In genomic region chr2:6078414-6078813, GRCh38 we compare ENCODE assay signal across 24 cellular contexts.
"Had no signal": no experiment of that assay in that cellular context is flagged by ENCODE, and none has a peak within 500 bp of the region (broad histone marks: within the 10 kb centered on the region; RNA-seq: fewer than 3 reads in every experiment).

No MANE protein-coding gene starts in this region.

- H3K4me3 Mint-ChIP-seq: natural killer cell treated with Interleukin-12 subunit alpha and Interleukin-12 subunit beta and Interleukin-15 and Interleukin-18, amount 100 ng/mL, for 72 hours; stimulated activated naive B cell treated with anti-CD40 and anti-IgM and Interleukin-4, amounts not matched to agents 10 μg/mL and 1 μg/mL and 100 μg/mL, for 72 hours; stimulated activated naive CD8-positive, alpha-beta T cell treated with anti-CD3 and anti-CD28 coated beads, Interleukin-15, amount 100 ng/mL, for 72 hours had no signal

- H3K4me1 ChIP-seq: esophagus muscularis mucosa, gastrocnemius medialis, testis had no signal

- H3K4me1 Mint-ChIP-seq: stimulated activated naive B cell treated with anti-CD40 and anti-IgM and Interleukin-4, amounts not matched to agents 10 μg/mL and 1 μg/mL and 100 μg/mL, for 72 hours; stimulated activated naive CD8-positive, alpha-beta T cell treated with anti-CD3 and anti-CD28 coated beads, Interleukin-15, amount 100 ng/mL, for 72 hours had no signal

- H3K27ac Mint-ChIP-seq: natural killer cell treated with Interleukin-12 subunit alpha and Interleukin-12 subunit beta and Interleukin-15 and Interleukin-18, amount 100 ng/mL, for 72 hours; stimulated activated naive B cell treated with anti-CD40 and anti-IgM and Interleukin-4, amounts not matched to agents 10 μg/mL and 1 μg/mL and 100 μg/mL, for 72 hours; stimulated activated naive CD8-positive, alpha-beta T cell treated with anti-CD3 and anti-CD28 coated beads, Interleukin-15, amount 100 ng/mL, for 72 hours had no signal

- ATAC-seq: gastrocnemius medialis; heart right ventricle; left lobe of liver; natural killer cell treated with Interleukin-12 subunit alpha and Interleukin-12 subunit beta and Interleukin-15 and Interleukin-18, amount 100 ng/mL, for 72 hours; stimulated activated naive B cell treated with anti-CD40 and anti-IgM and Interleukin-4, amounts not matched to agents 10 μg/mL and 1 μg/mL and 100 μg/mL, for 72 hours; stimulated activated naive CD8-positive, alpha-beta T cell treated with anti-CD3 and anti-CD28 coated beads, Interleukin-15, amount 100 ng/mL, for 72 hours had no signal

- H3K36me3 Mint-ChIP-seq: natural killer cell treated with Interleukin-12 subunit alpha and Interleukin-12 subunit beta and Interleukin-15 and Interleukin-18, amount 100 ng/mL, for 72 hours; stimulated activated naive B cell treated with anti-CD40 and anti-IgM and Interleukin-4, amounts not matched to agents 10 μg/mL and 1 μg/mL and 100 μg/mL, for 72 hours had no signal

- H3K9me3 ChIP-seq: esophagus muscularis mucosa, gastrocnemius medialis, heart right ventricle, neutrophil, right atrium auricular region, sigmoid colon, testis, tibial nerve had no signal

- H3K27me3 Mint-ChIP-seq: natural killer cell treated with Interleukin-12 subunit alpha and Interleukin-12 subunit beta and Interleukin-15 and Interleukin-18, amount 100 ng/mL, for 72 hours; stimulated activated naive B cell treated with anti-CD40 and anti-IgM and Interleukin-4, amounts not matched to agents 10 μg/mL and 1 μg/mL and 100 μg/mL, for 72 hours had no signal

- H3K27me3 ChIP-seq: dorsolateral prefrontal cortex, esophagus muscularis mucosa, gastrocnemius medialis, heart right ventricle, neutrophil, right atrium auricular region, sigmoid colon, testis, tibial nerve had no signal

- H3K27ac ChIP-seq: dorsolateral prefrontal cortex, epithelial cell of prostate, esophagus muscularis mucosa, gastrocnemius medialis, heart right ventricle, neutrophil, right atrium auricular region, sigmoid colon, skin epidermis, testis, tibial nerve had no signal

- H3K36me3 ChIP-seq: esophagus muscularis mucosa, gastrocnemius medialis, heart right ventricle, neutrophil, right atrium auricular region, sigmoid colon, tibial nerve had no signal

- DNase-seq: cortex of kidney; dorsolateral prefrontal cortex; effector memory CD4-positive, alpha-beta T cell; gastrocnemius medialis; heart right ventricle; islet precursor cell; mesenchymal stem cell; midbrain; posterior cingulate gyrus; sigmoid colon; stimulated activated CD4-positive, alpha-beta T cell treated with anti-CD3 and anti-CD28 coated beads, Interleukin-2, amount 100 ng/mL, for 24 hours; stimulated activated CD4-positive, alpha-beta T cell treated with anti-CD3 and anti-CD28 coated beads, Interleukin-4, amount 100 ng/mL, for 4 hours; stimulated activated naive B cell treated with anti-CD40 and anti-IgM and Interleukin-4, amounts not matched to agents 10 μg/mL and 1 μg/mL and 100 μg/mL, for 72 hours; stimulated activated naive CD8-positive, alpha-beta T cell treated with anti-CD3 and anti-CD28 coated beads, Interleukin-15, amount 100 ng/mL, for 72 hours; testis had no signal

- H3K4me3 ChIP-seq: dorsolateral prefrontal cortex, esophagus muscularis mucosa, gastrocnemius medialis, heart right ventricle, lung, right atrium auricular region, sigmoid colon, skin epidermis, testis, tibial nerve had no signal
